Comparison of ENCODE assay signal across 22 cellular contexts in the genomic region with DNA sequence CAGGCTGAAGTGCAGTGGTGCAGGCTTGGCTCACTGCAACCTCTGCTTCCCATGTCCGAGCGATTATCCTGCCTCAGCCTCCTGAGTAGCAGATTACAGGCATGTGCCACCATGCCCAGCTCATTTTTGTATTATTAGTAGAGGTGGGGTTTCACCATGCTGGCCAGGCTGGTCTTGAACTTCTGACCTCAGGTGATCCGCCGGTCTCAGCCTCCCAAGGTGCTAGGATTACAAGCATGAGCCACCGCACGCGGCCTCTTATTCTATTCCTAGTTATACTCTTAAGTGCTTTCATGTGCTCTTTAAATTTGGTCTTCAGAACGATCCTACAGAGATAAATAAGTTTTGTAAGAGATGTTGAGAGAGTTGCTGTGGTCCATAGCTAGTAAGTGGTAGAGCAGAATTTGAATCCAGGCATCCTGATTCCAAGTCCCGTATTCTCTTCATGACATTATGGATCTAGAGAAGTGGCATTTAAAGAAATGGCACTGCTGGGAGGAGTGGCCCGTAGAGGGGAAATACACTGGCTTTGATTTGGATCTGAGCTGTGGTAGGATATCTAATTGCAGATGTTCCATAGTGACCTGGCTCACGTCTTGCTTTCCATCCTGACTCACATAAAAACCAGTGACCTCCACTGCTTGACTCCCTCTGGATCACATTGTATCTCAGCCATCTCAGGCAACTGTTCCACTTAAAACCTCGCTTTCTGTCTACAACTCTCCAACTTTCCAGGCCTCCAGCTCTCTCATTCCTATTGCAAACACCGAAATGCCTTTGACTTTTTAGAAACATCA. TPM values are rescaled to one million over a fixed set of nuclear protein-coding genes. Genes with fewer than 3 reads are reported as not detected.
"Had no signal": no experiment of that assay in that cellular context is flagged by ENCODE, and none has a peak within 500 bp of the region (broad histone marks: within the 10 kb centered on the region; RNA-seq: fewer than 3 reads in every experiment).

No MANE protein-coding gene starts in this region.

- H3K4me3 Mint-ChIP-seq: naive thymus-derived CD4-positive, alpha-beta T cell; nephron progenitor cell; stimulated activated naive B cell treated with anti-CD40 and anti-IgM and Interleukin-4, amounts not matched to agents 10 μg/mL and 1 μg/mL and 100 μg/mL, for 72 hours; stimulated activated naive CD8-positive, alpha-beta T cell treated with anti-CD3 and anti-CD28 coated beads, Interleukin-15, amount 100 ng/mL, for 72 hours had no signal

- H3K27me3 ChIP-seq: heart left ventricle, spleen had no signal

- ATAC-seq: heart left ventricle; naive thymus-derived CD4-positive, alpha-beta T cell; right cardiac atrium; stimulated activated naive B cell treated with anti-CD40 and anti-IgM and Interleukin-4, amounts not matched to agents 10 μg/mL and 1 μg/mL and 100 μg/mL, for 72 hours; stimulated activated naive CD8-positive, alpha-beta T cell treated with anti-CD3 and anti-CD28 coated beads, Interleukin-15, amount 100 ng/mL, for 72 hours had no signal

- DNase-seq: cerebellar nuclear complex; dermis blood vessel endothelial cell; esophagus squamous epithelium; foreskin melanocyte; heart left ventricle; hippocampal formation; mammary epithelial cell; naive thymus-derived CD4-positive, alpha-beta T cell; nephron progenitor cell; right cardiac atrium; spleen; stimulated activated CD4-positive, alpha-beta T cell treated with anti-CD3 and anti-CD28 coated beads, Interleukin-2, amount 100 ng/mL, for 24 hours; stimulated activated CD4-positive, alpha-beta T cell treated with anti-CD3 and anti-CD28 coated beads, Interleukin-4, amount 100 ng/mL, for 4 hours; stimulated activated naive B cell treated with anti-CD40 and anti-IgM and Interleukin-4, amounts not matched to agents 10 μg/mL and 1 μg/mL and 100 μg/mL, for 72 hours; stimulated activated naive CD8-positive, alpha-beta T cell treated with anti-CD3 and anti-CD28 coated beads, Interleukin-15, amount 100 ng/mL, for 72 hours; substantia nigra; trophoblast cell had no signal

- H3K27ac ChIP-seq: esophagus squamous epithelium, heart left ventricle had no signal

- H3K4me3 ChIP-seq: esophagus squamous epithelium, heart left ventricle, spleen had no signal

- H3K9me3 ChIP-seq: esophagus squamous epithelium, heart left ventricle, spleen had no signal

- H3K4me1 Mint-ChIP-seq: stimulated activated naive B cell treated with anti-CD40 and anti-IgM and Interleukin-4, amounts not matched to agents 10 μg/mL and 1 μg/mL and 100 μg/mL, for 72 hours; stimulated activated naive CD8-positive, alpha-beta T cell treated with anti-CD3 and anti-CD28 coated beads, Interleukin-15, amount 100 ng/mL, for 72 hours had no signal

- H3K36me3 ChIP-seq: esophagus squamous epithelium, heart left ventricle, spleen had no signal

- FAIRE-seq: colon had no signal

- H3K27ac Mint-ChIP-seq: naive thymus-derived CD4-positive, alpha-beta T cell; stimulated activated naive B cell treated with anti-CD40 and anti-IgM and Interleukin-4, amounts not matched to agents 10 μg/mL and 1 μg/mL and 100 μg/mL, for 72 hours; stimulated activated naive CD8-positive, alpha-beta T cell treated with anti-CD3 and anti-CD28 coated beads, Interleukin-15, amount 100 ng/mL, for 72 hours had no signal

RNA-seq across cellular contexts. Expression of a gene that starts 36.4 kb away (rescaled TPM):
- total RNA-seq: epithelial cell of proximal tubule; glomerular endothelial cell; kidney epithelial cell; mammary epithelial cell; naive thymus-derived CD4-positive, alpha-beta T cell; osteocyte had no signal
- polyA plus RNA-seq: mammary epithelial cell; naive thymus-derived CD4-positive, alpha-beta T cell had no signal
